Comparison of ENCODE assay signal across 11 cellular contexts in genomic region chr3:49904448-49904847, GRCh38. TPM values are rescaled to one million over a fixed set of nuclear protein-coding genes. Genes with fewer than 3 reads are reported as not detected.
A peak's percentile ranks its signal among the peaks of the same experiment; 100 is the strongest.
DNase-seq lines count a peak whose midpoint lies in the region; ATAC-seq and TF ChIP-seq lines count a peak whose summit lies in the region.
"Not testable (repeated sequence)": the region's sequence is repeated elsewhere in the genome, so short reads cannot be mapped to it uniquely, and the experiment has no call there.
"Had no signal": no experiment of that assay in that cellular context is flagged by ENCODE, and none has a peak within 500 bp of the region (broad histone marks: within the 10 kb centered on the region; RNA-seq: fewer than 3 reads in every experiment).

No MANE protein-coding gene starts in this region.

- ATAC-seq in natural killer cell: not testable (repeated sequence)

- not testable (repeated sequence) for H3K14ac ChIP-seq in H9 (ENCODE audit: insufficient read depth, low read length)

- H3K9me2 ChIP-seq in SU-DHL-6 (replicated peaks; ENCODE audit: insufficient read depth, low read length): not testable (repeated sequence)

- not testable (repeated sequence) for H3K18ac ChIP-seq in H9 (ENCODE audit: insufficient read length, low read depth, low read length)

- H3K4me3 Mint-ChIP-seq in H9: not testable (repeated sequence)
- H3K4me3 Mint-ChIP-seq in activated T-cell treated with anti-CD3 and anti-CD28 coated beads, Interleukin-2, amount 50 U/mL, for 24 hours: peak overlapping the region; percentile 81
- H3K4me3 Mint-ChIP-seq in natural killer cell: peak overlapping the region; percentile 84

- not testable (repeated sequence) for H3K4me3 ChIP-seq in BLaER1; SU-DHL-6 (ENCODE audit: insufficient read depth, low read length, poor library complexity, severe bottlenecking)
- H3K4me3 ChIP-seq in breast epithelium (peak overlapping the region in 1 of 3 donors; percentile 47), iPS-20b (ENCODE audit: low read length) (peak overlapping the region; percentile 36; the same call in 1 of the 2 replicates), transverse colon (peak overlapping the region in 1 of 4 donors; percentile 50)

- H3K79me1 ChIP-seq in H9 (ENCODE audit: insufficient read depth, low read depth, low read length, poor library complexity, severe bottlenecking): not testable (repeated sequence)

- H4K20me1 ChIP-seq in BLaER1; H9 (ENCODE audit: control insufficient read depth, insufficient read depth, insufficient read length); SU-DHL-6 (ENCODE audit: low read depth, low read length): not testable (repeated sequence)

- H3T11ph ChIP-seq in H9 (ENCODE audit: low read length): not testable (repeated sequence)

- not testable (repeated sequence) for H3K27me3 Mint-ChIP-seq in H9 (ENCODE audit: low read depth); activated T-cell treated with anti-CD3 and anti-CD28 coated beads, Interleukin-2, amount 50 U/mL, for 24 hours; natural killer cell (ENCODE audit: low read depth in 2 of 2)

- H4K91ac ChIP-seq in H9 (ENCODE audit: insufficient read length, low read depth, low read length): not testable (repeated sequence)

- H3K56ac ChIP-seq in H9 (ENCODE audit: insufficient read length, low read depth, low read length): not testable (repeated sequence)

- not testable (repeated sequence) for H3K9ac ChIP-seq in BLaER1; H9 (ENCODE audit: extremely low read depth, insufficient read length, low read length)
- H3K9ac ChIP-seq in SU-DHL-6 (ENCODE audit: low read length) (peak overlapping the region; percentile 62), iPS-20b (ENCODE audit: low read depth, low read length) (peak overlapping the region; percentile 66; the same call in 1 of the 2 replicates)

- not testable (repeated sequence) for H3K4ac ChIP-seq in H9 (ENCODE audit: low read depth, low read length)

- peak overlapping the region in 2 of 3 experiments; percentile 92 to 97; a peak in 2 of 7 replicates for H3K27ac Mint-ChIP-seq in H9
- peak overlapping the region; percentile 90 for H3K27ac Mint-ChIP-seq in activated T-cell treated with anti-CD3 and anti-CD28 coated beads, Interleukin-2, amount 50 U/mL, for 24 hours
- H3K27ac Mint-ChIP-seq in natural killer cell: peak overlapping the region; percentile 67 to 81

- not testable (repeated sequence) for H4K8ac ChIP-seq in H9 (replicated peaks; ENCODE audit: insufficient read length, low read depth, low read length)

- H3K36me3 Mint-ChIP-seq in H9 (ENCODE audit: insufficient read depth in 1 of 3, low read depth in 3 of 3); activated T-cell treated with anti-CD3 and anti-CD28 coated beads, Interleukin-2, amount 50 U/mL, for 24 hours (ENCODE audit: low read depth); natural killer cell: not testable (repeated sequence)

- H3K27ac ChIP-seq in BLaER1 (0 out of 2 replicates have a peak overlapping the region, but pooled peaks have one; percentile 23), breast epithelium (peak overlapping the region; percentile 75 to 90), transverse colon (peak overlapping the region; percentile 83 to 86 (median 85))
- H3K27ac ChIP-seq in H9 (ENCODE audit: insufficient read length, low read depth, low read length); SU-DHL-6 (ENCODE audit: low read depth, low read length); iPS-20b (ENCODE audit: low read length): not testable (repeated sequence)

- H3K4me2 ChIP-seq in BLaER1 (peak overlapping the region; percentile 70), SU-DHL-6 (ENCODE audit: low read depth, low read length, poor library complexity, severe bottlenecking) (peak overlapping the region; percentile 70)
- H3K4me2 ChIP-seq in H9 (ENCODE audit: insufficient read depth, insufficient read length, low read length): not testable (repeated sequence)

- not testable (repeated sequence) for H3K79me2 ChIP-seq in H9 (ENCODE audit: insufficient read depth, low read length); SU-DHL-6 (ENCODE audit: insufficient read depth, low read length)

- H3K4me1 Mint-ChIP-seq in H9: peaks cover 31 to 48% of the 10 kb centered on the region in 2 experiments
- H3K4me1 Mint-ChIP-seq in activated T-cell treated with anti-CD3 and anti-CD28 coated beads, Interleukin-2, amount 50 U/mL, for 24 hours (ENCODE audit: low read depth): peaks cover 30% of the 10 kb centered on the region
- H3K4me1 Mint-ChIP-seq in natural killer cell: peaks cover 11 to 26% of the 10 kb centered on the region in 2 donors

- not testable (repeated sequence) for H3F3A ChIP-seq in SU-DHL-6 (ENCODE audit: insufficient read depth)

- not testable (repeated sequence) for H3K23me2 ChIP-seq in H9 (ENCODE audit: insufficient read length, low read depth, low read length, poor library complexity, severe bottlenecking)

- H3K4me1 ChIP-seq in BLaER1 (peaks cover 58% of the 10 kb centered on the region), transverse colon (peaks cover 29 to 73% (median 66%) of the 10 kb centered on the region in 4 donors)
- not testable (repeated sequence) for H3K4me1 ChIP-seq in H9 (ENCODE audit: insufficient read depth, low read length); breast epithelium; iPS-20b (ENCODE audit: insufficient read depth, low read length)

- not testable (repeated sequence) for H3K9me3 Mint-ChIP-seq in H9; activated T-cell treated with anti-CD3 and anti-CD28 coated beads, Interleukin-2, amount 50 U/mL, for 24 hours; natural killer cell

- not testable (repeated sequence) for H4K5ac ChIP-seq in H9 (ENCODE audit: insufficient read length, low read depth, low read length)

- not testable (repeated sequence) for H2AK5ac ChIP-seq in H9 (ENCODE audit: insufficient read length, low read length)

- peaks cover 16% of the 10 kb centered on the region for H3K36me3 ChIP-seq in BLaER1
- not testable (repeated sequence) for H3K36me3 ChIP-seq in SU-DHL-6 (ENCODE audit: low read length); breast epithelium; iPS-20b (ENCODE audit: insufficient read depth, low read depth, low read length); transverse colon

- TF ChIP-seq EP300 in transverse colon (IDR thresholded peaks at IDR 0.05; ENCODE audit: low read depth): not testable (repeated sequence)

- H3K9me3 ChIP-seq in BLaER1; H9 (ENCODE audit: control insufficient read depth, low read depth, low read length); SU-DHL-6 (ENCODE audit: insufficient read depth, low read length); breast epithelium; iPS-20b (ENCODE audit: insufficient read depth, low read depth, low read length); transverse colon: not testable (repeated sequence)

- not testable (repeated sequence) for TF ChIP-seq POLR2A in breast epithelium (IDR thresholded peaks at IDR 0.05); transverse colon (IDR thresholded peaks at IDR 0.05)

- H2BK5ac ChIP-seq in H9 (ENCODE audit: insufficient read length, low read length): not testable (repeated sequence)

- intact Hi-C loops in breast epithelium (cut with DNase I; ENCODE audit: low total_unique reads): not testable (repeated sequence)
- intact Hi-C loops in natural killer cell (cut with micrococcal nuclease): loop anchor here (1.0 kb wide), 1 partner anchor 48 kb away; the partner anchor contains the start of gene TRAIP
- intact Hi-C loops in transverse colon (cut with DNase I; ENCODE audit: low total_unique reads): loop anchor here (10.0 kb wide), 1 partner anchor 200 kb away; no protein-coding TSS in a partner anchor

- H3K27me3 ChIP-seq in BLaER1; H9 (ENCODE audit: insufficient read depth, low read length); SU-DHL-6 (ENCODE audit: low read length); breast epithelium; transverse colon: not testable (repeated sequence)
- peaks cover 16% of the 10 kb centered on the region; the same call in 1 of the 2 replicates for H3K27me3 ChIP-seq in iPS-20b (ENCODE audit: insufficient read depth, low read length)

- TF ChIP-seq CTCF in H9 (conservative IDR thresholded peaks at IDR 0.05); SU-DHL-6 (IDR thresholded peaks at IDR 0.05; ENCODE audit: insufficient read depth, low read length, poor library complexity, severe bottlenecking); breast epithelium (IDR thresholded peaks at IDR 0.05); natural killer cell (IDR thresholded peaks at IDR 0.05); transverse colon (IDR thresholded peaks at IDR 0.05): not testable (repeated sequence)

- not testable (repeated sequence) for H2BK12ac ChIP-seq in H9 (ENCODE audit: insufficient read length, low read depth, low read length)

- in situ Hi-C loops in transverse colon (cut with MboI; ENCODE audit: low pct_ligation_motif_present in 1 of 4, low pct_unique_long_range_greater_than_20kb in 1 of 4, low sequenced_read_pairs in 3 of 4): not testable (repeated sequence)

- H2BK20ac ChIP-seq in H9 (ENCODE audit: low read depth, low read length, poor library complexity, severe bottlenecking): not testable (repeated sequence)

- not testable (repeated sequence) for H2AFZ ChIP-seq in H9 (ENCODE audit: low read length); SU-DHL-6 (ENCODE audit: low read depth, low read length, severe bottlenecking)

- not testable (repeated sequence) for H2BK120ac ChIP-seq in H9 (ENCODE audit: low read depth, low read length, poor library complexity, severe bottlenecking)

- H2BK15ac ChIP-seq in H9 (ENCODE audit: low read depth, low read length): not testable (repeated sequence)

- not testable (repeated sequence) for H3K23ac ChIP-seq in H9 (ENCODE audit: insufficient read length, low read depth, low read length)

- no CpG with 5 or more reads among the region's 13 CpGs for WGBS in H9 (ENCODE audit: extremely low coverage, insufficient read length, low lambda C conversion rate)
- WGBS in transverse colon (ENCODE audit: low coverage in 1 of 2), 2 donors: 97% methylated on average over 13 of the region's 13 CpGs; no CpG with 5 or more reads in 1 of the 2 donors

- not testable (repeated sequence) for DNase-seq in H9; activated T-cell treated with anti-CD3 and anti-CD28 coated beads, Interleukin-2, amount 50 U/mL, for 24 hours; breast epithelium (ENCODE audit: low spot score in 2 of 2); natural killer cell; transverse colon

RNA-seq across cellular contexts. Expression of gene MST1R, which starts 0.8 kb away (rescaled TPM):
- total RNA-seq in H9 (2021): 4.9 and 5.3 TPM in 2 replicates
- total RNA-seq in breast epithelium: 10 to 100 TPM in 1 of 3 donors, 1 to 10 TPM in 1, under 1 TPM in 1; 0.16 to 11.9 (median 7.5) TPM
- total RNA-seq in natural killer cell: 1 to 10 TPM; 1.6 to 3.4 (median 2.2) TPM
- 100 to 1,000 TPM in 3 of 4 donors, 10 to 100 TPM in 1; 92.8 to 323 (median 138) TPM for total RNA-seq in transverse colon

RNA-seq across cellular contexts. Expression of gene MON1A, which starts 25.2 kb away (rescaled TPM):
- total RNA-seq in H9 (2021) (10.0 and 10.9 TPM in 2 replicates), breast epithelium (10 to 100 TPM in 2 of 3 donors, 1 to 10 TPM in 1; 9.1 to 12.5 (median 11.3) TPM), natural killer cell (1 to 10 TPM; 3.7 to 8.1 (median 7.9) TPM), transverse colon (10 to 100 TPM in 1 of 4 donors, 1 to 10 TPM in 2, under 1 TPM in 1; 0.80 to 10.5 (median 8.7) TPM)

RNA-seq across cellular contexts. Expression of gene CAMKV, which starts 34.7 kb away (rescaled TPM):
- 50.4 and 54.2 TPM in 2 replicates for total RNA-seq in H9 (2021)
- 1 to 10 TPM in 1 of 3 donors, not detected in 2; 1.5 TPM for total RNA-seq in breast epithelium
- total RNA-seq in natural killer cell: not detected
- total RNA-seq in transverse colon: under 1 TPM in 1 of 4 donors, not detected in 3; 0.14 TPM
- total RNA-seq: dermis blood vessel endothelial cell, fibroblast of villous mesenchyme, skeletal muscle tissue had no signal

RNA-seq across cellular contexts. Expression of gene RBM6, which starts 35.5 kb away (rescaled TPM):
- total RNA-seq in H9 (2021) (81.4 and 90.7 TPM in 2 replicates), breast epithelium (100 to 1,000 TPM in 2 of 3 donors, 10 to 100 TPM in 1; 92.2 to 158 (median 154) TPM), natural killer cell (100 to 1,000 TPM; 155 to 193 (median 157) TPM), transverse colon (100 to 1,000 TPM in 3 of 4 donors, 10 to 100 TPM in 1; 89.7 to 256 (median 152) TPM)

RNA-seq across cellular contexts. Expression of gene TRAIP, which starts 48.1 kb away (rescaled TPM):
- total RNA-seq in H9 (2021) (30.9 and 36.7 TPM in 2 replicates), breast epithelium (1 to 10 TPM; 1.6 to 2.0 (median 1.9) TPM), natural killer cell (1 to 10 TPM; 3.3 to 6.2 (median 4.0) TPM), transverse colon (1 to 10 TPM; 1.2 to 1.7 (median 1.6) TPM)

Comparison
In these comparisons a context has a peak if more than half of its experiments do, and no peak if none do; other contexts are left out.
1. RNA of gene MST1R, which starts 0.8 kb away (total RNA-seq): 92.8 to 323 TPM in transverse colon; 0.16 to 11.9 TPM in breast epithelium, 4.9 to 5.3 TPM in H9 and 1.6 to 3.4 TPM in natural killer cell; every median in the first group is over 4 times any median in the second.
2. RNA of gene CAMKV, which starts 34.7 kb away (total RNA-seq): 50.4 to 54.2 TPM in H9; 1.5 TPM in breast epithelium, not detected in natural killer cell and 0.14 TPM in transverse colon; every median in the first group is over 10 times any median in the second.
3. Peak in every context shown above with its lines, with median percentiles within 50 percentile points of each other: H3K27ac Mint-ChIP-seq.